ENCODE assay signal across 1 cellular context in the genomic region with DNA sequence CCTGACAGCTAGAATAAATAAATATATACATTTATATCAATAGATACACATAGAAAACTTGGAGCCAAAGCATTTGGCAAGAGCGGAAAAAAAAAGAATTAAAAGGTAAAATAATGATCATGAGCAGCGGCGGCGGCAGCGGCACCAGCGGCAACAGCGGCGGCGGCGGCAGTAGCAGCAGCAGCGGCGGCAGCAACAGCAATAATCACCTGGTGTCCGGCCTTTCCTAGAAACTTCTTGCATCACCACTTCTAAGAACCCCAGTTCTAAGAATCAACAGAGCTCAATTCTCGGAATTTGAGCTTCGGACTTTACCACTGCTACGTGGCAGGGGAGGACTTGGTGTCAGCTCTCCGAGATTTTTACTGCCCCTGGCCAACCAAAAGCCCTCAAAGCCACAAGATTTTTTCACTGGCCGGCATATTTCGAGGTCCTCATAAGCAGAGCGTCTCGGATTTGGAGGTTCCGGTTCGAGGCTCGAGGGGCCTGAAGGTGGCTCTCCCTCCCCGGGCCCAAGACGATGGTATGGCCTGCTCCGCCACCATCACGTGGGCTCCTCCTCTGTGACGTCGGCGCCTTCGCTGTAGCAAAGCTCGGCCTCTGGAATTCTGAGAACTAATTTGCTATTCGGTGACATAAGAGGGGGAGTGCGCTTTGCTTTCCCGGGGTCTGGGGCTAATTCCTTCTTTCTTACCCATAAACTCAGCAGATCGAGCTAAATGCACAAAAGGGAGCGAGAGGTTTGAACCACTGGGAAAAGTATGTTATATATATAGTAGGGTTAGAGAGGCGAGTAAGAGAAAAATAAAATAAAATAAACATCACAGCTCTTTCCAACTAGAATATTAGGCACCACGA.
TF ChIP-seq lines count a peak whose summit lies in the region.

A gene (minus strand): TSS at position 268 of the 858 bp plus-strand sequence. CDS start 11,775 bp downstream, outside the sequence.

TF ChIP-seq in HepG2, 621 proteins besides CTCF, POLR2A, EP300 and RAD21 (continued from another document and continues in another):
- TF ChIP-seq, protein P1, sequence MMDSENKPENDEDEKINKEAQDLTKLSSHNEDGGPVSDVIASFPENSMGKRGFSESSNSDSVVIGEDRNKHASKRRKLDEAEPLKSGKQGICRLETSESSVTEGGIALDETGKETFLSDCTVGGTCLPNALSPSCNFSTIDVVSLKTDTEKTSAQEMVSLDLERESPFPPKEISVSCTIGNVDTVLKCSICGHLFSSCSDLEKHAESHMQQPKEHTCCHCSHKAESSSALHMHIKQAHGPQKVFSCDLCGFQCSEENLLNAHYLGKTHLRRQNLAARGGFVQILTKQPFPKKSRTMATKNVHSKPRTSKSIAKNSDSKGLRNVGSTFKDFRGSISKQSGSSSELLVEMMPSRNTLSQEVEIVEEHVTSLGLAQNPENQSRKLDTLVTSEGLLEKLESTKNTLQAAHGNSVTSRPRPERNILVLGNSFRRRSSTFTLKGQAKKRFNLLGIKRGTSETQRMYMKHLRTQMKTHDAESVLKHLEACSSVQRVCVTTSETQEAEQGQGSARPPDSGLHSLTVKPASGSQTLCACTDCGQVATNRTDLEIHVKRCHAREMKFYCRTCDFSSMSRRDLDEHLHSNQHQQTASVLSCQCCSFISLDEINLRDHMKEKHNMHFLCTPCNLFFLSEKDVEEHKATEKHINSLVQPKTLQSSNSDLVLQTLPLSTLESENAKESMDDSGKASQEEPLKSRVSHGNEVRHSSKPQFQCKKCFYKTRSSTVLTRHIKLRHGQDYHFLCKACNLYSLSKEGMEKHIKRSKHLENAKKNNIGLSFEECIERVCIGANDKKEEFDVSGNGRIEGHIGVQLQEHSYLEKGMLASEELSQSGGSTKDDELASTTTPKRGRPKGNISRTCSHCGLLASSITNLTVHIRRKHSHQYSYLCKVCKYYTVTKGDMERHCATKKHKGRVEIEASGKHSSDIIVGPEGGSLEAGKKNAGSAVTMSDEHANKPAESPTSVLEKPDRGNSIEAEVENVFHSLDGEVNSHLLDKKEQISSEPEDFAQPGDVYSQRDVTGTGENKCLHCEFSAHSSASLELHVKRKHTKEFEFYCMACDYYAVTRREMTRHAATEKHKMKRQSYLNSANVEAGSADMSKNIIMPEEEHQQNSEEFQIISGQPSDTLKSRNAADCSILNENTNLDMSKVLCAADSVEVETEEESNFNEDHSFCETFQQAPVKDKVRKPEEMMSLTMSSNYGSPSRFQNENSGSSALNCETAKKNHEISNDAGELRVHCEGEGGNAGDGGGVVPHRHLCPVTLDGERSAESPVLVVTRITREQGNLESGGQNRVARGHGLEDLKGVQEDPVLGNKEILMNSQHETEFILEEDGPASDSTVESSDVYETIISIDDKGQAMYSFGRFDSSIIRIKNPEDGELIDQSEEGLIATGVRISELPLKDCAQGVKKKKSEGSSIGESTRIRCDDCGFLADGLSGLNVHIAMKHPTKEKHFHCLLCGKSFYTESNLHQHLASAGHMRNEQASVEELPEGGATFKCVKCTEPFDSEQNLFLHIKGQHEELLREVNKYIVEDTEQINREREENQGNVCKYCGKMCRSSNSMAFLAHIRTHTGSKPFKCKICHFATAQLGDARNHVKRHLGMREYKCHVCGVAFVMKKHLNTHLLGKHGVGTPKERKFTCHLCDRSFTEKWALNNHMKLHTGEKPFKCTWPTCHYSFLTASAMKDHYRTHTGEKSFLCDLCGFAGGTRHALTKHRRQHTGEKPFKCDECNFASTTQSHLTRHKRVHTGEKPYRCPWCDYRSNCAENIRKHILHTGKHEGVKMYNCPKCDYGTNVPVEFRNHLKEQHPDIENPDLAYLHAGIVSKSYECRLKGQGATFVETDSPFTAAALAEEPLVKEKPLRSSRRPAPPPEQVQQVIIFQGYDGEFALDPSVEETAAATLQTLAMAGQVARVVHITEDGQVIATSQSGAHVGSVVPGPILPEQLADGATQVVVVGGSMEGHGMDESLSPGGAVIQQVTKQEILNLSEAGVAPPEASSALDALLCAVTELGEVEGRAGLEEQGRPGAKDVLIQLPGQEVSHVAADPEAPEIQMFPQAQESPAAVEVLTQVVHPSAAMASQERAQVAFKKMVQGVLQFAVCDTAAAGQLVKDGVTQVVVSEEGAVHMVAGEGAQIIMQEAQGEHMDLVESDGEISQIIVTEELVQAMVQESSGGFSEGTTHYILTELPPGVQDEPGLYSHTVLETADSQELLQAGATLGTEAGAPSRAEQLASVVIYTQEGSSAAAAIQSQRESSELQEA (CRISPR knock-in tag; IDR thresholded peaks at IDR 0.05; ENCODE audit: not compliant biosample characterization) = no peak
- TF ChIP-seq, protein P2, sequence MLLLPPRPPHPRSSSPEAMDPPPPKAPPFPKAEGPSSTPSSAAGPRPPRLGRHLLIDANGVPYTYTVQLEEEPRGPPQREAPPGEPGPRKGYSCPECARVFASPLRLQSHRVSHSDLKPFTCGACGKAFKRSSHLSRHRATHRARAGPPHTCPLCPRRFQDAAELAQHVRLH (CRISPR knock-in tag; IDR thresholded peaks at IDR 0.05; ENCODE audit: borderline replicate concordance, low read depth) = peak; percentile 69; the same call in 1 of the 2 replicates
- TF ChIP-seq SNRNP70 (IDR thresholded peaks at IDR 0.05; ENCODE audit: low read depth, low read length) (no peak), ZNF768 (CRISPR knock-in tag; IDR thresholded peaks at IDR 0.05) (0 out of 2 replicates have a peak, but pooled peaks have one; percentile 39), HIVEP1 (CRISPR knock-in tag; IDR thresholded peaks at IDR 0.05) (no peak; the same call in 1 of the 2 replicates), BRCA1 (CRISPR knock-in tag; IDR thresholded peaks at IDR 0.05) (peak; percentile 95), STAG1 (CRISPR knock-in tag; IDR thresholded peaks at IDR 0.05) (peak; percentile 35), RBFOX2 (IDR thresholded peaks at IDR 0.05; ENCODE audit: low read depth, low read length) (peak; percentile 94), ZNF891 (CRISPR knock-in tag; IDR thresholded peaks at IDR 0.05) (0 out of 2 replicates have a peak, but pooled peaks have one; percentile 20), KDM5B (CRISPR knock-in tag; IDR thresholded peaks at IDR 0.05; ENCODE audit: borderline replicate concordance) (peak; percentile 44; the same call in 1 of the 2 replicates), ZNF430 (CRISPR knock-in tag; IDR thresholded peaks at IDR 0.05) (peak; percentile 49), RXRA (CRISPR knock-in tag; IDR thresholded peaks at IDR 0.05) (peak; percentile 71), MEIS2 (CRISPR knock-in tag; IDR thresholded peaks at IDR 0.05) (peak; percentile 43; the same call in 1 of the 2 replicates), NFIC (IDR thresholded peaks at IDR 0.05; ENCODE audit: low read length) (peak; percentile 60; the same call in 1 of the 2 replicates), ZKSCAN1 (IDR thresholded peaks at IDR 0.05; ENCODE audit: low read length) (no peak), NCOA2 (CRISPR knock-in tag; IDR thresholded peaks at IDR 0.05) (peak; percentile 93), ZSCAN25 (CRISPR knock-in tag; IDR thresholded peaks at IDR 0.05) (no peak), ZBTB21 (CRISPR knock-in tag; IDR thresholded peaks at IDR 0.05) (peak; percentile 88; the same call in 1 of the 2 replicates), KMT2B (CRISPR knock-in tag; IDR thresholded peaks at IDR 0.05) (peak; percentile 83), GATA4 (IDR thresholded peaks at IDR 0.05; ENCODE audit: borderline replicate concordance, low read depth) (peak; percentile 32; the same call in 1 of the 2 replicates)
- TF ChIP-seq, protein P3, sequence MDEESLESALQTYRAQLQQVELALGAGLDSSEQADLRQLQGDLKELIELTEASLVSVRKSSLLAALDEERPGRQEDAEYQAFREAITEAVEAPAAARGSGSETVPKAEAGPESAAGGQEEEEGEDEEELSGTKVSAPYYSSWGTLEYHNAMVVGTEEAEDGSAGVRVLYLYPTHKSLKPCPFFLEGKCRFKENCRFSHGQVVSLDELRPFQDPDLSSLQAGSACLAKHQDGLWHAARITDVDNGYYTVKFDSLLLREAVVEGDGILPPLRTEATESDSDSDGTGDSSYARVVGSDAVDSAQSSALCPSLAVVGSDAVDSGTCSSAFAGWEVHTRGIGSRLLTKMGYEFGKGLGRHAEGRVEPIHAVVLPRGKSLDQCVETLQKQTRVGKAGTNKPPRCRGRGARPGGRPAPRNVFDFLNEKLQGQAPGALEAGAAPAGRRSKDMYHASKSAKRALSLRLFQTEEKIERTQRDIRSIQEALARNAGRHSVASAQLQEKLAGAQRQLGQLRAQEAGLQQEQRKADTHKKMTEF (CRISPR knock-in tag; IDR thresholded peaks at IDR 0.05) = peak; percentile 94
- TF ChIP-seq, protein P4, sequence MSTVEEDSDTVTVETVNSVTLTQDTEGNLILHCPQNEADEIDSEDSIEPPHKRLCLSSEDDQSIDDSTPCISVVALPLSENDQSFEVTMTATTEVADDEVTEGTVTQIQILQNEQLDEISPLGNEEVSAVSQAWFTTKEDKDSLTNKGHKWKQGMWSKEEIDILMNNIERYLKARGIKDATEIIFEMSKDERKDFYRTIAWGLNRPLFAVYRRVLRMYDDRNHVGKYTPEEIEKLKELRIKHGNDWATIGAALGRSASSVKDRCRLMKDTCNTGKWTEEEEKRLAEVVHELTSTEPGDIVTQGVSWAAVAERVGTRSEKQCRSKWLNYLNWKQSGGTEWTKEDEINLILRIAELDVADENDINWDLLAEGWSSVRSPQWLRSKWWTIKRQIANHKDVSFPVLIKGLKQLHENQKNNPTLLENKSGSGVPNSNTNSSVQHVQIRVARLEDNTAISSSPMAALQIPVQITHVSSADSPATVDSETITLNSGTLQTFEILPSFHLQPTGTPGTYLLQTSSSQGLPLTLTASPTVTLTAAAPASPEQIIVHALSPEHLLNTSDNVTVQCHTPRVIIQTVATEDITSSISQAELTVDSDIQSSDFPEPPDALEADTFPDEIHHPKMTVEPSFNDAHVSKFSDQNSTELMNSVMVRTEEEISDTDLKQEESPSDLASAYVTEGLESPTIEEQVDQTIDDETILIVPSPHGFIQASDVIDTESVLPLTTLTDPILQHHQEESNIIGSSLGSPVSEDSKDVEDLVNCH (CRISPR knock-in tag; IDR thresholded peaks at IDR 0.05) = no peak; the same call in 1 of the 2 replicates
- TF ChIP-seq, protein P5, sequence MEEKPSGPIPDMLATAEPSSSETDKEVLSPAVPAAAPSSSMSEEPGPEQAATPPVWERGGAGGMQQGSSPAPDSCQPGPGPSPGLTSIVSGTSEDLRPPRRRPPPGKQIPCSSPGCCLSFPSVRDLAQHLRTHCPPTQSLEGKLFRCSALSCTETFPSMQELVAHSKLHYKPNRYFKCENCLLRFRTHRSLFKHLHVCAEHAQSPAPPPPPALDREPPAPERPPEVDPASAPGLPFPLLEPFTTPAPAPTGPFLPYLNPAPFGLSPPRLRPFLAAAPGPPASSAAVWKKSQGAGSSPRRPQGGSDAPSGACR (CRISPR knock-in tag; IDR thresholded peaks at IDR 0.05) = 0 out of 2 replicates have a peak, but pooled peaks have one; percentile 24
- TF ChIP-seq, protein P6, sequence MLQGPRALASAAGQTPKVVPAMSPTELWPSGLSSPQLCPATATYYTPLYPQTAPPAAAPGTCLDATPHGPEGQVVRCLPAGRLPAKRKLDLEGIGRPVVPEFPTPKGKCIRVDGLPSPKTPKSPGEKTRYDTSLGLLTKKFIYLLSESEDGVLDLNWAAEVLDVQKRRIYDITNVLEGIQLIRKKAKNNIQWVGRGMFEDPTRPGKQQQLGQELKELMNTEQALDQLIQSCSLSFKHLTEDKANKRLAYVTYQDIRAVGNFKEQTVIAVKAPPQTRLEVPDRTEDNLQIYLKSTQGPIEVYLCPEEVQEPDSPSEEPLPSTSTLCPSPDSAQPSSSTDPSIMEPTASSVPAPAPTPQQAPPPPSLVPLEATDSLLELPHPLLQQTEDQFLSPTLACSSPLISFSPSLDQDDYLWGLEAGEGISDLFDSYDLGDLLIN (CRISPR knock-in tag; IDR thresholded peaks at IDR 0.05; ENCODE audit: borderline replicate concordance) = no peak
- TF ChIP-seq, protein P7, sequence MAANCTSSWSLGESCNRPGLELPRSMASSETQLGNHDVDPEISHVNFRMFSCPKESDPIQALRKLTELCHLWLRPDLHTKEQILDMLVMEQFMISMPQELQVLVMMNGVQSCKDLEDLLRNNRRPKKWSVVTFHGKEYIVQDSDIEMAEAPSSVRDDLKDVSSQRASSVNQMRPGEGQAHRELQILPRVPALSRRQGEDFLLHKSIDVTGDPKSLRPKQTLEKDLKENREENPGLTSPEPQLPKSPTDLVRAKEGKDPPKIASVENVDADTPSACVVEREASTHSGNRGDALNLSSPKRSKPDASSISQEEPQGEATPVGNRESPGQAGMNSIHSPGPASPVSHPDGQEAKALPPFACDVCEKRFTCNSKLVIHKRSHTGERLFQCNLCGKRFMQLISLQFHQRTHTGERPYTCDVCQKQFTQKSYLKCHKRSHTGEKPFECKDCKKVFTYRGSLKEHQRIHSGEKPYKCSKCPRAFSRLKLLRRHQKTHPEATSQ (CRISPR knock-in tag; IDR thresholded peaks at IDR 0.05; ENCODE audit: borderline replicate concordance) = peak; percentile 54; the same call in 1 of the 2 replicates
- TF ChIP-seq, protein P8, sequence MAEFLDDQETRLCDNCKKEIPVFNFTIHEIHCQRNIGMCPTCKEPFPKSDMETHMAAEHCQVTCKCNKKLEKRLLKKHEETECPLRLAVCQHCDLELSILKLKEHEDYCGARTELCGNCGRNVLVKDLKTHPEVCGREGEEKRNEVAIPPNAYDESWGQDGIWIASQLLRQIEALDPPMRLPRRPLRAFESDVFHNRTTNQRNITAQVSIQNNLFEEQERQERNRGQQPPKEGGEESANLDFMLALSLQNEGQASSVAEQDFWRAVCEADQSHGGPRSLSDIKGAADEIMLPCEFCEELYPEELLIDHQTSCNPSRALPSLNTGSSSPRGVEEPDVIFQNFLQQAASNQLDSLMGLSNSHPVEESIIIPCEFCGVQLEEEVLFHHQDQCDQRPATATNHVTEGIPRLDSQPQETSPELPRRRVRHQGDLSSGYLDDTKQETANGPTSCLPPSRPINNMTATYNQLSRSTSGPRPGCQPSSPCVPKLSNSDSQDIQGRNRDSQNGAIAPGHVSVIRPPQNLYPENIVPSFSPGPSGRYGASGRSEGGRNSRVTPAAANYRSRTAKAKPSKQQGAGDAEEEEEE (CRISPR knock-in tag; IDR thresholded peaks at IDR 0.05; ENCODE audit: borderline replicate concordance) = no peak
- TF ChIP-seq, protein P9, sequence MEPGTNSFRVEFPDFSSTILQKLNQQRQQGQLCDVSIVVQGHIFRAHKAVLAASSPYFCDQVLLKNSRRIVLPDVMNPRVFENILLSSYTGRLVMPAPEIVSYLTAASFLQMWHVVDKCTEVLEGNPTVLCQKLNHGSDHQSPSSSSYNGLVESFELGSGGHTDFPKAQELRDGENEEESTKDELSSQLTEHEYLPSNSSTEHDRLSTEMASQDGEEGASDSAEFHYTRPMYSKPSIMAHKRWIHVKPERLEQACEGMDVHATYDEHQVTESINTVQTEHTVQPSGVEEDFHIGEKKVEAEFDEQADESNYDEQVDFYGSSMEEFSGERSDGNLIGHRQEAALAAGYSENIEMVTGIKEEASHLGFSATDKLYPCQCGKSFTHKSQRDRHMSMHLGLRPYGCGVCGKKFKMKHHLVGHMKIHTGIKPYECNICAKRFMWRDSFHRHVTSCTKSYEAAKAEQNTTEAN (CRISPR knock-in tag; conservative IDR thresholded peaks at IDR 0.05) = peak; percentile 49; the same call in 1 of the 2 replicates
- TF ChIP-seq, protein P10, sequence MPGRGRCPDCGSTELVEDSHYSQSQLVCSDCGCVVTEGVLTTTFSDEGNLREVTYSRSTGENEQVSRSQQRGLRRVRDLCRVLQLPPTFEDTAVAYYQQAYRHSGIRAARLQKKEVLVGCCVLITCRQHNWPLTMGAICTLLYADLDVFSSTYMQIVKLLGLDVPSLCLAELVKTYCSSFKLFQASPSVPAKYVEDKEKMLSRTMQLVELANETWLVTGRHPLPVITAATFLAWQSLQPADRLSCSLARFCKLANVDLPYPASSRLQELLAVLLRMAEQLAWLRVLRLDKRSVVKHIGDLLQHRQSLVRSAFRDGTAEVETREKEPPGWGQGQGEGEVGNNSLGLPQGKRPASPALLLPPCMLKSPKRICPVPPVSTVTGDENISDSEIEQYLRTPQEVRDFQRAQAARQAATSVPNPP (CRISPR knock-in tag; IDR thresholded peaks at IDR 0.05) = no peak
- TF ChIP-seq, protein P11, sequence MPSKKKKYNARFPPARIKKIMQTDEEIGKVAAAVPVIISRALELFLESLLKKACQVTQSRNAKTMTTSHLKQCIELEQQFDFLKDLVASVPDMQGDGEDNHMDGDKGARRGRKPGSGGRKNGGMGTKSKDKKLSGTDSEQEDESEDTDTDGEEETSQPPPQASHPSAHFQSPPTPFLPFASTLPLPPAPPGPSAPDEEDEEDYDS (CRISPR knock-in tag; IDR thresholded peaks at IDR 0.05) = peak; percentile 93
